Comparison of ENCODE assay signal across 1 cellular context in the genomic region with DNA sequence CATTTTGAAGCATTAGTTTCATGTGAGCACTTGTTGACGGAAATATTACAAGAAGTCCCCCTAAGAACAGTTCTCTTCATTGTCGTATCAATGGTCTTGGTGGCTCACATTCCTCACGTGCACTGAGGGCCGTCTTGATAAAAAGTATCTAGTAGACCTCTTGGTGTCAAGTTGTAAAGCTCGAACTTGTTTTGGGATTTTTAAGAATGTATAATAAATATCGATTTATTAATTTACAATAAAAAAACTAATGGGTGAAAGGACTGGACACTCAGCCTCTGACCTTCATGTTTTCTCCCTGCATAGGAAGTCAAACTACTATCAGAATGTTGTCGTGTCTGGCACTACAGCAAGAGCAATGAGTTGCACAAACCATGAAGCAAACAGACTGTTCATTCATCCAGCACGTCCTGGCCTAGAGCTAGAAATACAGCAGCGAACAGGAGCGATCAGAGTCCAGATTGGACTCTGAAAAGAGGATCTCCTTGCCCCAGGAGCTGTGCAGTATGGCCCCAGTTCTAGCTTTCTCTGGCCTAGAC.
TF ChIP-seq lines count a peak whose summit lies in the region.

No MANE protein-coding gene starts in this region.

TF ChIP-seq in HepG2, 621 proteins besides CTCF, POLR2A, EP300 and RAD21 (continued from another document and continues in another):
- TF ChIP-seq, protein P1, sequence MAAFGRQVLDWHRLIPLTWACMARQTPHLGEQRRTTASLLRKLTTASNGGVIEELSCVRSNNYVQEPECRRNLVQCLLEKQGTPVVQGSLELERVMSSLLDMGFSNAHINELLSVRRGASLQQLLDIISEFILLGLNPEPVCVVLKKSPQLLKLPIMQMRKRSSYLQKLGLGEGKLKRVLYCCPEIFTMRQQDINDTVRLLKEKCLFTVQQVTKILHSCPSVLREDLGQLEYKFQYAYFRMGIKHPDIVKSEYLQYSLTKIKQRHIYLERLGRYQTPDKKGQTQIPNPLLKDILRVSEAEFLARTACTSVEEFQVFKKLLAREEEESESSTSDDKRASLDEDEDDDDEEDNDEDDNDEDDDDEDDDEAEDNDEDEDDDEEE (CRISPR knock-in tag; IDR thresholded peaks at IDR 0.05): no peak
- TF ChIP-seq ADNP (CRISPR knock-in tag; IDR thresholded peaks at IDR 0.05) (0 out of 2 replicates have a peak, but pooled peaks have one; percentile 36), ZNF530 (CRISPR knock-in tag; IDR thresholded peaks at IDR 0.05; ENCODE audit: low read depth) (no peak), HNRNPK (IDR thresholded peaks at IDR 0.05; ENCODE audit: low read depth, low read length, poor library complexity, severe bottlenecking) (no peak), NR3C1 (CRISPR knock-in tag; IDR thresholded peaks at IDR 0.05) (no peak), TAF15 (IDR thresholded peaks at IDR 0.05; ENCODE audit: low read depth, low read length, poor library complexity, severe bottlenecking) (no peak), KLF9 (CRISPR knock-in tag; IDR thresholded peaks at IDR 0.05; ENCODE audit: low read depth) (no peak), ZNF12 (CRISPR knock-in tag; IDR thresholded peaks at IDR 0.05) (peak; percentile 94), POGZ (CRISPR knock-in tag; IDR thresholded peaks at IDR 0.05) (peak; percentile 93), ZNF878 (CRISPR knock-in tag; IDR thresholded peaks at IDR 0.05) (no peak), SOX6 (IDR thresholded peaks at IDR 0.05) (no peak), SOX6 (CRISPR knock-in tag; IDR thresholded peaks at IDR 0.05) (peak; percentile 67), ZNF317 (CRISPR knock-in tag; IDR thresholded peaks at IDR 0.05) (0 out of 2 replicates have a peak, but pooled peaks have one; percentile 42), HNRNPUL1 (IDR thresholded peaks at IDR 0.05; ENCODE audit: low read depth, low read length) (no peak), CREM (IDR thresholded peaks at IDR 0.05) (no peak), CREM (CRISPR knock-in tag; IDR thresholded peaks at IDR 0.05) (no peak), ESRRA (CRISPR knock-in tag; IDR thresholded peaks at IDR 0.05; ENCODE audit: low read depth) (no peak), NR2C2 (CRISPR knock-in tag; IDR thresholded peaks at IDR 0.05; ENCODE audit: borderline replicate concordance) (no peak), ZNF24 (IDR thresholded peaks at IDR 0.05) (0 out of 2 replicates have a peak, but pooled peaks have one; percentile 17), SP140L (CRISPR knock-in tag; IDR thresholded peaks at IDR 0.05; ENCODE audit: borderline replicate concordance) (no peak), ISX (CRISPR knock-in tag; conservative IDR thresholded peaks at IDR 0.05) (no peak), FLYWCH1 (CRISPR knock-in tag; IDR thresholded peaks at IDR 0.05) (no peak), KLF16 (CRISPR knock-in tag; IDR thresholded peaks at IDR 0.05) (no peak), FOXK1 (CRISPR knock-in tag; IDR thresholded peaks at IDR 0.05; ENCODE audit: borderline replicate concordance, low read depth) (no peak; the same call in 1 of the 2 replicates), ZFP37 (CRISPR knock-in tag; IDR thresholded peaks at IDR 0.05; ENCODE audit: borderline replicate concordance) (0 out of 2 replicates have a peak, but pooled peaks have one; percentile 40), ZNF75D (CRISPR knock-in tag; IDR thresholded peaks at IDR 0.05; ENCODE audit: borderline replicate concordance) (no peak), ZBTB20 (CRISPR knock-in tag; IDR thresholded peaks at IDR 0.05; ENCODE audit: borderline replicate concordance, low read depth) (no peak), ZFP62 (CRISPR knock-in tag; IDR thresholded peaks at IDR 0.05) (no peak), AGO1 (IDR thresholded peaks at IDR 0.05; ENCODE audit: low read depth, low read length, poor library complexity, severe bottlenecking) (no peak), ZIK1 (CRISPR knock-in tag; IDR thresholded peaks at IDR 0.05; ENCODE audit: borderline replicate concordance, low read depth) (no peak)
- TF ChIP-seq, protein P2, sequence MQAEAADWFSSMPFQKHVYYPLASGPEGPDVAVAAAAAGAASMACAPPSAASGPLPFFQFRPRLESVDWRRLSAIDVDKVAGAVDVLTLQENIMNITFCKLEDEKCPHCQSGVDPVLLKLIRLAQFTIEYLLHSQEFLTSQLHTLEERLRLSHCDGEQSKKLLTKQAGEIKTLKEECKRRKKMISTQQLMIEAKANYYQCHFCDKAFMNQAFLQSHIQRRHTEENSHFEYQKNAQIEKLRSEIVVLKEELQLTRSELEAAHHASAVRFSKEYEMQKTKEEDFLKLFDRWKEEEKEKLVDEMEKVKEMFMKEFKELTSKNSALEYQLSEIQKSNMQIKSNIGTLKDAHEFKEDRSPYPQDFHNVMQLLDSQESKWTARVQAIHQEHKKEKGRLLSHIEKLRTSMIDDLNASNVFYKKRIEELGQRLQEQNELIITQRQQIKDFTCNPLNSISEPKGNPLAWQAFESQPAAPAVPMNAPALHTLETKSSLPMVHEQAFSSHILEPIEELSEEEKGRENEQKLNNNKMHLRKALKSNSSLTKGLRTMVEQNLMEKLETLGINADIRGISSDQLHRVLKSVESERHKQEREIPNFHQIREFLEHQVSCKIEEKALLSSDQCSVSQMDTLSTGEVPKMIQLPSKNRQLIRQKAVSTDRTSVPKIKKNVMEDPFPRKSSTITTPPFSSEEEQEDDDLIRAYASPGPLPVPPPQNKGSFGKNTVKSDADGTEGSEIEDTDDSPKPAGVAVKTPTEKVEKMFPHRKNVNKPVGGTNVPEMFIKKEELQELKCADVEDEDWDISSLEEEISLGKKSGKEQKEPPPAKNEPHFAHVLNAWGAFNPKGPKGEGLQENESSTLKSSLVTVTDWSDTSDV (CRISPR knock-in tag; IDR thresholded peaks at IDR 0.05): no peak
- TF ChIP-seq, protein P3, sequence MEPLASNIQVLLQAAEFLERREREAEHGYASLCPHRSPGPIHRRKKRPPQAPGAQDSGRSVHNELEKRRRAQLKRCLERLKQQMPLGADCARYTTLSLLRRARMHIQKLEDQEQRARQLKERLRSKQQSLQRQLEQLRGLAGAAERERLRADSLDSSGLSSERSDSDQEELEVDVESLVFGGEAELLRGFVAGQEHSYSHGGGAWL (CRISPR knock-in tag; IDR thresholded peaks at IDR 0.05): no peak
- TF ChIP-seq, protein P4, sequence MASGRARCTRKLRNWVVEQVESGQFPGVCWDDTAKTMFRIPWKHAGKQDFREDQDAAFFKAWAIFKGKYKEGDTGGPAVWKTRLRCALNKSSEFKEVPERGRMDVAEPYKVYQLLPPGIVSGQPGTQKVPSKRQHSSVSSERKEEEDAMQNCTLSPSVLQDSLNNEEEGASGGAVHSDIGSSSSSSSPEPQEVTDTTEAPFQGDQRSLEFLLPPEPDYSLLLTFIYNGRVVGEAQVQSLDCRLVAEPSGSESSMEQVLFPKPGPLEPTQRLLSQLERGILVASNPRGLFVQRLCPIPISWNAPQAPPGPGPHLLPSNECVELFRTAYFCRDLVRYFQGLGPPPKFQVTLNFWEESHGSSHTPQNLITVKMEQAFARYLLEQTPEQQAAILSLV (CRISPR knock-in tag; IDR thresholded peaks at IDR 0.05; ENCODE audit: borderline replicate concordance): no peak
- TF ChIP-seq, protein P5, sequence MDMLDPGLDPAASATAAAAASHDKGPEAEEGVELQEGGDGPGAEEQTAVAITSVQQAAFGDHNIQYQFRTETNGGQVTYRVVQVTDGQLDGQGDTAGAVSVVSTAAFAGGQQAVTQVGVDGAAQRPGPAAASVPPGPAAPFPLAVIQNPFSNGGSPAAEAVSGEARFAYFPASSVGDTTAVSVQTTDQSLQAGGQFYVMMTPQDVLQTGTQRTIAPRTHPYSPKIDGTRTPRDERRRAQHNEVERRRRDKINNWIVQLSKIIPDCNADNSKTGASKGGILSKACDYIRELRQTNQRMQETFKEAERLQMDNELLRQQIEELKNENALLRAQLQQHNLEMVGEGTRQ (IDR thresholded peaks at IDR 0.05; ENCODE audit: low read depth, low read length): no peak
- TF ChIP-seq, protein P5 (CRISPR knock-in tag; IDR thresholded peaks at IDR 0.05; ENCODE audit: borderline replicate concordance): no peak
- TF ChIP-seq, protein P6, sequence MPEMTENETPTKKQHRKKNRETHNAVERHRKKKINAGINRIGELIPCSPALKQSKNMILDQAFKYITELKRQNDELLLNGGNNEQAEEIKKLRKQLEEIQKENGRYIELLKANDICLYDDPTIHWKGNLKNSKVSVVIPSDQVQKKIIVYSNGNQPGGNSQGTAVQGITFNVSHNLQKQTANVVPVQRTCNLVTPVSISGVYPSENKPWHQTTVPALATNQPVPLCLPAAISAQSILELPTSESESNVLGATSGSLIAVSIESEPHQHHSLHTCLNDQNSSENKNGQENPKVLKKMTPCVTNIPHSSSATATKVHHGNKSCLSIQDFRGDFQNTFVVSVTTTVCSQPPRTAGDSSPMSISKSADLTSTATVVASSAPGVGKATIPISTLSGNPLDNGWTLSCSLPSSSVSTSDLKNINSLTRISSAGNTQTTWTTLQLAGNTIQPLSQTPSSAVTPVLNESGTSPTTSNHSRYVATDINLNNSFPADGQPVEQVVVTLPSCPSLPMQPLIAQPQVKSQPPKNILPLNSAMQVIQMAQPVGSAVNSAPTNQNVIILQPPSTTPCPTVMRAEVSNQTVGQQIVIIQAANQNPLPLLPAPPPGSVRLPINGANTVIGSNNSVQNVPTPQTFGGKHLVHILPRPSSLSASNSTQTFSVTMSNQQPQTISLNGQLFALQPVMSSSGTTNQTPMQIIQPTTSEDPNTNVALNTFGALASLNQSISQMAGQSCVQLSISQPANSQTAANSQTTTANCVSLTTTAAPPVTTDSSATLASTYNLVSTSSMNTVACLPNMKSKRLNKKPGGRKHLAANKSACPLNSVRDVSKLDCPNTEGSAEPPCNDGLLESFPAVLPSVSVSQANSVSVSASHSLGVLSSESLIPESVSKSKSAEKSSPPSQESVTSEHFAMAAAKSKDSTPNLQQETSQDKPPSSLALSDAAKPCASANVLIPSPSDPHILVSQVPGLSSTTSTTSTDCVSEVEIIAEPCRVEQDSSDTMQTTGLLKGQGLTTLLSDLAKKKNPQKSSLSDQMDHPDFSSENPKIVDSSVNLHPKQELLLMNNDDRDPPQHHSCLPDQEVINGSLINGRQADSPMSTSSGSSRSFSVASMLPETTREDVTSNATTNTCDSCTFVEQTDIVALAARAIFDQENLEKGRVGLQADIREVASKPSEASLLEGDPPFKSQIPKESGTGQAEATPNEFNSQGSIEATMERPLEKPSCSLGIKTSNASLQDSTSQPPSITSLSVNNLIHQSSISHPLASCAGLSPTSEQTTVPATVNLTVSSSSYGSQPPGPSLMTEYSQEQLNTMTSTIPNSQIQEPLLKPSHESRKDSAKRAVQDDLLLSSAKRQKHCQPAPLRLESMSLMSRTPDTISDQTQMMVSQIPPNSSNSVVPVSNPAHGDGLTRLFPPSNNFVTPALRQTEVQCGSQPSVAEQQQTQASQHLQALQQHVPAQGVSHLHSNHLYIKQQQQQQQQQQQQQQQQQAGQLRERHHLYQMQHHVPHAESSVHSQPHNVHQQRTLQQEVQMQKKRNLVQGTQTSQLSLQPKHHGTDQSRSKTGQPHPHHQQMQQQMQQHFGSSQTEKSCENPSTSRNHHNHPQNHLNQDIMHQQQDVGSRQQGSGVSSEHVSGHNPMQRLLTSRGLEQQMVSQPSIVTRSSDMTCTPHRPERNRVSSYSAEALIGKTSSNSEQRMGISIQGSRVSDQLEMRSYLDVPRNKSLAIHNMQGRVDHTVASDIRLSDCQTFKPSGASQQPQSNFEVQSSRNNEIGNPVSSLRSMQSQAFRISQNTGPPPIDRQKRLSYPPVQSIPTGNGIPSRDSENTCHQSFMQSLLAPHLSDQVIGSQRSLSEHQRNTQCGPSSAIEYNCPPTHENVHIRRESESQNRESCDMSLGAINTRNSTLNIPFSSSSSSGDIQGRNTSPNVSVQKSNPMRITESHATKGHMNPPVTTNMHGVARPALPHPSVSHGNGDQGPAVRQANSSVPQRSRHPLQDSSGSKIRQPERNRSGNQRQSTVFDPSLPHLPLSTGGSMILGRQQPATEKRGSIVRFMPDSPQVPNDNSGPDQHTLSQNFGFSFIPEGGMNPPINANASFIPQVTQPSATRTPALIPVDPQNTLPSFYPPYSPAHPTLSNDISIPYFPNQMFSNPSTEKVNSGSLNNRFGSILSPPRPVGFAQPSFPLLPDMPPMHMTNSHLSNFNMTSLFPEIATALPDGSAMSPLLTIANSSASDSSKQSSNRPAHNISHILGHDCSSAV (CRISPR knock-in tag; IDR thresholded peaks at IDR 0.05; ENCODE audit: borderline replicate concordance): no peak
- TF ChIP-seq, protein P7, sequence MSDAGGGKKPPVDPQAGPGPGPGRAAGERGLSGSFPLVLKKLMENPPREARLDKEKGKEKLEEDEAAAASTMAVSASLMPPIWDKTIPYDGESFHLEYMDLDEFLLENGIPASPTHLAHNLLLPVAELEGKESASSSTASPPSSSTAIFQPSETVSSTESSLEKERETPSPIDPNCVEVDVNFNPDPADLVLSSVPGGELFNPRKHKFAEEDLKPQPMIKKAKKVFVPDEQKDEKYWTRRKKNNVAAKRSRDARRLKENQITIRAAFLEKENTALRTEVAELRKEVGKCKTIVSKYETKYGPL (CRISPR knock-in tag; IDR thresholded peaks at IDR 0.05): no peak
- TF ChIP-seq, protein P8, sequence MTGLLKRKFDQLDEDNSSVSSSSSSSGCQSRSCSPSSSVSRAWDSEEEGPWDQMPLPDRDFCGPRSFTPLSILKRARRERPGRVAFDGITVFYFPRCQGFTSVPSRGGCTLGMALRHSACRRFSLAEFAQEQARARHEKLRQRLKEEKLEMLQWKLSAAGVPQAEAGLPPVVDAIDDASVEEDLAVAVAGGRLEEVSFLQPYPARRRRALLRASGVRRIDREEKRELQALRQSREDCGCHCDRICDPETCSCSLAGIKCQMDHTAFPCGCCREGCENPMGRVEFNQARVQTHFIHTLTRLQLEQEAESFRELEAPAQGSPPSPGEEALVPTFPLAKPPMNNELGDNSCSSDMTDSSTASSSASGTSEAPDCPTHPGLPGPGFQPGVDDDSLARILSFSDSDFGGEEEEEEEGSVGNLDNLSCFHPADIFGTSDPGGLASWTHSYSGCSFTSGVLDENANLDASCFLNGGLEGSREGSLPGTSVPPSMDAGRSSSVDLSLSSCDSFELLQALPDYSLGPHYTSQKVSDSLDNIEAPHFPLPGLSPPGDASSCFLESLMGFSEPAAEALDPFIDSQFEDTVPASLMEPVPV (CRISPR knock-in tag; IDR thresholded peaks at IDR 0.05): no peak
- TF ChIP-seq, protein P9, sequence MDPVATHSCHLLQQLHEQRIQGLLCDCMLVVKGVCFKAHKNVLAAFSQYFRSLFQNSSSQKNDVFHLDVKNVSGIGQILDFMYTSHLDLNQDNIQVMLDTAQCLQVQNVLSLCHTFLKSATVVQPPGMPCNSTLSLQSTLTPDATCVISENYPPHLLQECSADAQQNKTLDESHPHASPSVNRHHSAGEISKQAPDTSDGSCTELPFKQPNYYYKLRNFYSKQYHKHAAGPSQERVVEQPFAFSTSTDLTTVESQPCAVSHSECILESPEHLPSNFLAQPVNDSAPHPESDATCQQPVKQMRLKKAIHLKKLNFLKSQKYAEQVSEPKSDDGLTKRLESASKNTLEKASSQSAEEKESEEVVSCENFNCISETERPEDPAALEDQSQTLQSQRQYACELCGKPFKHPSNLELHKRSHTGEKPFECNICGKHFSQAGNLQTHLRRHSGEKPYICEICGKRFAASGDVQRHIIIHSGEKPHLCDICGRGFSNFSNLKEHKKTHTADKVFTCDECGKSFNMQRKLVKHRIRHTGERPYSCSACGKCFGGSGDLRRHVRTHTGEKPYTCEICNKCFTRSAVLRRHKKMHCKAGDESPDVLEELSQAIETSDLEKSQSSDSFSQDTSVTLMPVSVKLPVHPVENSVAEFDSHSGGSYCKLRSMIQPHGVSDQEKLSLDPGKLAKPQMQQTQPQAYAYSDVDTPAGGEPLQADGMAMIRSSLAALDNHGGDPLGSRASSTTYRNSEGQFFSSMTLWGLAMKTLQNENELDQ (CRISPR knock-in tag; IDR thresholded peaks at IDR 0.05; ENCODE audit: borderline replicate concordance): no peak
